Comparison of ENCODE assay signal across 8 cellular contexts in the genomic region with DNA sequence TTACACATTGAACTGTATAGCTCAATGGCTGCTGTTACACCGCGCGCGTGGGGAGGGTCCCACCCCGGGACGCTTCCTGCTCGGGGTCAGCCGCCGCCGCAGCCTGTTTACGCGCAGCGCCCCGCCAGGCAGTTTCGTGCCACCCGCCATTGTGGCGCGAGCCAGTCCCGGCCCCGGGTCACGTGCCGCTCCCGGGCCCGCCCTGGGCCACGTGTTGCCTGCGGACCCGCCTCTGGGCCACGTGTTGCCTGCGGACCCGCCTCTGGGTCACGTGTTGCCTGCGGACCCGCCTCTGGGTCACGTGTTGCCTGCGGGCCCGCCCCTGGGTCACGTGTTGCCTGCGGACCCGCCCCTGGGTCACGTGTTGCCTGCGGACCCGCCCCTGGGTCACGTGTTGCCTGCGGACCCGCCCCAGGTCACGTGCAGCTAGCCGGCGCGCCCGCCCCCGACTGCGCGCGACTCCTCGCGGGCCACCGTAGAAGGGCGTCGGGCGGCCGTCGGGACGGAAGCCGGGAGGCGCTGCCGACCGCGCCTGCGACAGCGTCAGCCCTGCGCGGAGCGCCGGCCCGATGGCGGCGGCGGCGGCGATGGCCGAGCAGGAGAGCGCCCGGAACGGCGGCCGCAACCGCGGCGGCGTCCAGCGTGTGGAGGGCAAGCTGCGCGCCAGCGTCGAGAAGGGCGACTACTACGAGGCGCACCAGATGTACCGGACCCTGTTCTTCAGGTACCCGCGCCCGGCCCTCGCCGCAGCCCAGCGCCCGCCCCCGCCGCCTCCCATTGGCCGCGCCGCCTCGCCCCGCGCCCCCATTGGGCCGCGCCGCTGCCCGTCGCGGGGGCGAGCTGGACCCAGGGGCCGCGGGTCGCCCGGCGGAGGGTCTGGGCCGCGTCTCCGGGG. TPM values are rescaled to one million over a fixed set of nuclear protein-coding genes. Genes with fewer than 3 reads are reported as not detected.
A peak's percentile ranks its signal among the peaks of the same experiment; 100 is the strongest.
DNase-seq lines count a peak whose midpoint lies in the region; ATAC-seq, FAIRE-seq and TF ChIP-seq lines count a peak whose summit lies in the region.

A gene with protein sequence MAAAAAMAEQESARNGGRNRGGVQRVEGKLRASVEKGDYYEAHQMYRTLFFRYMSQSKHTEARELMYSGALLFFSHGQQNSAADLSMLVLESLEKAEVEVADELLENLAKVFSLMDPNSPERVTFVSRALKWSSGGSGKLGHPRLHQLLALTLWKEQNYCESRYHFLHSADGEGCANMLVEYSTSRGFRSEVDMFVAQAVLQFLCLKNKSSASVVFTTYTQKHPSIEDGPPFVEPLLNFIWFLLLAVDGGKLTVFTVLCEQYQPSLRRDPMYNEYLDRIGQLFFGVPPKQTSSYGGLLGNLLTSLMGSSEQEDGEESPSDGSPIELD (plus strand): TSS at position 478 of the 895 bp plus-strand sequence. CDS start 92 bp downstream, at position 570.

- H3K27me3 Mint-ChIP-seq in T-helper 2 cell treated with Interferon-gamma antibody and Interleukin-4, amounts not matched to agents 5 μg/mL and 100 μg/mL, for 36 hours (ENCODE audit: low read depth) = no peaks in the 10 kb centered on the region
- H3K27me3 Mint-ChIP-seq in astrocyte (ENCODE audit: low read depth, unreplicated experiment) = no peaks in the 10 kb centered on the region

- H4K20me1 ChIP-seq in astrocyte (ENCODE audit: insufficient read depth, low read length) (peaks cover 37% of the 10 kb centered on the region), hepatocyte (ENCODE audit: insufficient read depth, poor library complexity, severe bottlenecking) (peaks cover 35% of the 10 kb centered on the region)

- ATAC-seq in HG02870 (IDR thresholded peaks at IDR 0.05; ENCODE audit: unreplicated experiment) = peak; percentile 67

- H3K9me3 Mint-ChIP-seq in T-helper 2 cell treated with Interferon-gamma antibody and Interleukin-4, amounts not matched to agents 5 μg/mL and 100 μg/mL, for 36 hours = no peaks in the 10 kb centered on the region
- H3K9me3 Mint-ChIP-seq in astrocyte (ENCODE audit: unreplicated experiment) = no peaks in the 10 kb centered on the region

- peak within 1 kb of the TSS; percentile 94 for H3K4me3 Mint-ChIP-seq in T-helper 2 cell treated with Interferon-gamma antibody and Interleukin-4, amounts not matched to agents 5 μg/mL and 100 μg/mL, for 36 hours
- peak within 1 kb of the TSS; percentile 89 for H3K4me3 Mint-ChIP-seq in astrocyte (ENCODE audit: unreplicated experiment)

- H3K27me3 ChIP-seq in astrocyte (ENCODE audit: insufficient read depth, low read length) (no peaks in the 10 kb centered on the region), hepatocyte (no peaks in the 10 kb centered on the region)

- H3K4me1 Mint-ChIP-seq in T-helper 2 cell treated with Interferon-gamma antibody and Interleukin-4, amounts not matched to agents 5 μg/mL and 100 μg/mL, for 36 hours (ENCODE audit: low read depth) = peaks cover 16% of the 10 kb centered on the region
- H3K4me1 Mint-ChIP-seq in astrocyte (ENCODE audit: low read depth, unreplicated experiment) = peaks cover 10% of the 10 kb centered on the region

- in situ Hi-C loops in GM13976 (cut with MboI; ENCODE audit: low sequenced_read_pairs, unreplicated experiment) = loop anchor here (10.0 kb wide), 1 partner anchor 562 kb away; no protein-coding TSS in a partner anchor

- H3K4me1 ChIP-seq in astrocyte (ENCODE audit: insufficient read depth, low read length) (no peaks in the 10 kb centered on the region), hepatocyte (ENCODE audit: insufficient read depth) (peaks cover 25% of the 10 kb centered on the region)

- H3K36me3 ChIP-seq in astrocyte (ENCODE audit: insufficient read depth, low read length) (peaks cover 14% of the 10 kb centered on the region), hepatocyte (replicated peaks; ENCODE audit: insufficient read depth, low read depth) (no peaks in the 10 kb centered on the region)

- H3K27ac ChIP-seq in astrocyte (ENCODE audit: low read depth, low read length) (peak within 1 kb of the TSS; percentile 76), hepatocyte (peak within 1 kb of the TSS; percentile 98)

- H3K36me3 Mint-ChIP-seq in T-helper 2 cell treated with Interferon-gamma antibody and Interleukin-4, amounts not matched to agents 5 μg/mL and 100 μg/mL, for 36 hours (ENCODE audit: low read depth) = peaks cover 19% of the 10 kb centered on the region
- peaks cover 8% of the 10 kb centered on the region for H3K36me3 Mint-ChIP-seq in astrocyte (ENCODE audit: low read depth, unreplicated experiment)

- H3K79me2 ChIP-seq in astrocyte (ENCODE audit: insufficient read depth, low read length) (peaks cover 41% of the 10 kb centered on the region), hepatocyte (peaks cover 39% of the 10 kb centered on the region)

- H2AFZ ChIP-seq in astrocyte (ENCODE audit: low read depth, low read length) = peak within 1 kb of the TSS; percentile 70
- H2AFZ ChIP-seq in hepatocyte = peak within 1 kb of the TSS; percentile 96

- H3K9me3 ChIP-seq in astrocyte (ENCODE audit: insufficient read depth, low read depth, low read length) (no peaks in the 10 kb centered on the region), hepatocyte (ENCODE audit: low read depth) (no peaks in the 10 kb centered on the region)

- no peak for FAIRE-seq in astrocyte (lab: Jason Lieb, UNC)

- H3K4me3 ChIP-seq in astrocyte (ENCODE audit: insufficient read depth, low read depth, low read length) = peak within 1 kb of the TSS; percentile 76
- peak within 1 kb of the TSS; percentile 96 for H3K4me3 ChIP-seq in hepatocyte

- WGBS in hepatocyte (ENCODE audit: low lambda C conversion rate, missing lambda C conversion rate) = 1% methylated on average over 73 of the region's 129 CpGs

- H3K27ac Mint-ChIP-seq in T-helper 2 cell treated with Interferon-gamma antibody and Interleukin-4, amounts not matched to agents 5 μg/mL and 100 μg/mL, for 36 hours = peak within 1 kb of the TSS; percentile 97
- H3K27ac Mint-ChIP-seq in astrocyte (ENCODE audit: unreplicated experiment) = peak within 1 kb of the TSS; percentile 81

- peak; percentile 92 for DNase-seq in GM13976 (ENCODE audit: low spot score)
- DNase-seq in NCI-H1694 (lab: John Stamatoyannopoulos, UW) = peak; percentile 72
- peak; percentile 98 for DNase-seq in T-helper 2 cell treated with Interferon-gamma antibody and Interleukin-4, amounts not matched to agents 5 μg/mL and 100 μg/mL, for 36 hours (ENCODE audit: low spot score)
- DNase-seq in astrocyte (ENCODE audit: low read depth) = peak; percentile 90
- peak; percentile 98 for DNase-seq in hepatocyte (ENCODE audit: low spot score)
- DNase-seq in retina = peak; percentile 93
- no peak for DNase-seq in NCI-H510A treated with DMSO at 0.1 percent for 48 hours (lab: John Stamatoyannopoulos, UW)

- no peaks in the 10 kb centered on the region for H3K9me2 ChIP-seq in hepatocyte (replicated peaks; ENCODE audit: insufficient read depth)

- peak within 1 kb of the TSS; percentile 94 for H3K9ac ChIP-seq in astrocyte (ENCODE audit: low read length)

- H3K4me2 ChIP-seq in astrocyte (ENCODE audit: low read length) (peak within 1 kb of the TSS; percentile 94), hepatocyte (peak within 1 kb of the TSS; percentile 97)

- TF ChIP-seq CTCF in GM13976 (IDR thresholded peaks at IDR 0.05; ENCODE audit: borderline replicate concordance, control extremely low read depth, extremely low read depth, insufficient read depth, missing control alignments) (peak; percentile 22), astrocyte (IDR thresholded peaks at IDR 0.05; ENCODE audit: insufficient read depth, low read depth, low read length) (no peak), hepatocyte (IDR thresholded peaks at IDR 0.05; ENCODE audit: poor library complexity) (peak; percentile 28)

RNA-seq across cellular contexts. Expression of the gene that starts here (rescaled TPM):
- total RNA-seq in astrocyte = 32.1 and 43.0 TPM in 2 replicates
- 46.3 and 48.3 TPM in 2 replicates for total RNA-seq in hepatocyte
- 102 and 126 TPM in 2 replicates for polyA plus RNA-seq in hepatocyte
